Comparison of ENCODE assay signal across 14 cellular contexts in genomic region chr12:124515981-124516380, GRCh38. TPM values are rescaled to one million over a fixed set of nuclear protein-coding genes. Genes with fewer than 3 reads are reported as not detected.
DNase-seq lines count a peak whose midpoint lies in the region; ATAC-seq, FAIRE-seq and TF ChIP-seq lines count a peak whose summit lies in the region.
"Had no signal": no experiment of that assay in that cellular context is flagged by ENCODE, and none has a peak within 500 bp of the region (broad histone marks: within the 10 kb centered on the region; RNA-seq: fewer than 3 reads in every experiment).

No MANE protein-coding gene starts in this region.

- H3K27me3 ChIP-seq in AG04450 (ENCODE audit: control insufficient read depth, insufficient read depth, low read length): no peaks in the 10 kb centered on the region
- H3K27me3 ChIP-seq in astrocyte (ENCODE audit: insufficient read depth, low read length): no peaks in the 10 kb centered on the region
- no peaks in the 10 kb centered on the region for H3K27me3 ChIP-seq in right atrium auricular region
- H3K27me3 ChIP-seq in sigmoid colon: no peaks in the 10 kb centered on the region

- H3K4me1 ChIP-seq in astrocyte (ENCODE audit: insufficient read depth, low read length): peaks cover 90% of the 10 kb centered on the region
- peaks cover 6 to 99% of the 10 kb centered on the region in 2 donors for H3K4me1 ChIP-seq in right atrium auricular region
- peaks cover 0 to 98% (median 95%) of the 10 kb centered on the region in 4 donors for H3K4me1 ChIP-seq in sigmoid colon

- peaks cover 61% of the 10 kb centered on the region for H3K4me1 Mint-ChIP-seq in astrocyte (ENCODE audit: low read depth, unreplicated experiment)

- peaks cover 73% of the 10 kb centered on the region for H4K20me1 ChIP-seq in astrocyte (ENCODE audit: insufficient read depth, low read length)

- H3K36me3 Mint-ChIP-seq in astrocyte (ENCODE audit: low read depth, unreplicated experiment): peaks cover 6% of the 10 kb centered on the region
- H3K36me3 Mint-ChIP-seq: IgD-negative memory B cell had no signal

- intact Hi-C loops in sigmoid colon (cut with DNase I): loop anchor here (5.0 kb wide), 4 partner anchors 59 to 251 kb away; no protein-coding TSS in a partner anchor

- no peak overlapping the region for H3K4me3 ChIP-seq in AG04450 (ENCODE audit: low read depth, low read length)
- H3K4me3 ChIP-seq in astrocyte (ENCODE audit: insufficient read depth, low read depth, low read length): no peak overlapping the region
- H3K4me3 ChIP-seq in right atrium auricular region: peak overlapping the region in 1 of 2 donors; percentile 60
- H3K4me3 ChIP-seq in sigmoid colon: no peak overlapping the region

- POLR2A ChIA-PET in AG04450 (lab: Yijun Ruan, JAX): no interaction called here

- H3K9me3 Mint-ChIP-seq in astrocyte (ENCODE audit: unreplicated experiment): no peaks in the 10 kb centered on the region
- H3K9me3 Mint-ChIP-seq: IgD-negative memory B cell had no signal

- H3K27me3 Mint-ChIP-seq in astrocyte (ENCODE audit: low read depth, unreplicated experiment): no peaks in the 10 kb centered on the region
- H3K27me3 Mint-ChIP-seq: IgD-negative memory B cell had no signal

- H3K4me2 ChIP-seq in astrocyte (ENCODE audit: low read length): peak overlapping the region; percentile 90

- H3K9me3 ChIP-seq in AG04450 (ENCODE audit: control insufficient read depth, insufficient read depth, low read length): no peaks in the 10 kb centered on the region; the same call in 1 of the 2 replicates
- H3K9me3 ChIP-seq in astrocyte (ENCODE audit: insufficient read depth, low read depth, low read length): no peaks in the 10 kb centered on the region
- H3K9me3 ChIP-seq in right atrium auricular region: no peaks in the 10 kb centered on the region
- H3K9me3 ChIP-seq in sigmoid colon: no peaks in the 10 kb centered on the region

- peak overlapping the region; percentile 94 for H3K9ac ChIP-seq in astrocyte (ENCODE audit: low read length)

- WGBS in sigmoid colon, 2 donors: 86 to 90% methylated on average over 15 of the region's 15 CpGs

- no peak for TF ChIP-seq EP300 in sigmoid colon (IDR thresholded peaks at IDR 0.05)

- no peak for ATAC-seq in HG02610 (IDR thresholded peaks at IDR 0.05; ENCODE audit: unreplicated experiment)
- ATAC-seq: HCT116 had no signal

- H2AFZ ChIP-seq in astrocyte (ENCODE audit: low read depth, low read length): no peak overlapping the region

- CTCF ChIA-PET in AG04450 (lab: Charles Lee): no interaction called here

- H3K27ac Mint-ChIP-seq in astrocyte (ENCODE audit: unreplicated experiment): no peak overlapping the region

- peaks cover 77% of the 10 kb centered on the region for H3K79me2 ChIP-seq in astrocyte (ENCODE audit: insufficient read depth, low read length)

- DNase-seq in AG04450 (ENCODE audit: low read depth, low spot score): no peak
- no peak for DNase-seq in astrocyte (ENCODE audit: low read depth)
- DNase-seq in right atrium auricular region (ENCODE audit: low spot score): no peak
- DNase-seq in sigmoid colon: no peak
- DNase-seq in activated effector memory CD4-positive, alpha-beta T cell treated with anti-CD3 and anti-CD28 coated beads, Interleukin-2, amount 50 U/mL, for 16 hours: no peak
- no peak for DNase-seq in NCI-H1930 (lab: John Stamatoyannopoulos, UW)
- DNase-seq in NCI-H2227 (lab: John Stamatoyannopoulos, UW; ENCODE audit: unreplicated experiment): no peak
- DNase-seq: activated CD4-positive, alpha-beta T cell treated with anti-CD3 and anti-CD28 coated beads for 1 hour; mesendoderm; NCI-H1694 treated with DMSO at 0.1 percent for 48 hours; small intestine had no signal

- no peak for TF ChIP-seq POLR2A in sigmoid colon (IDR thresholded peaks at IDR 0.05)

- TF ChIP-seq CTCF in AG04450 (IDR thresholded peaks at IDR 0.05; ENCODE audit: low read depth, low read length): no peak
- TF ChIP-seq CTCF in astrocyte (IDR thresholded peaks at IDR 0.05; ENCODE audit: insufficient read depth, low read depth, low read length): no peak
- no peak for TF ChIP-seq CTCF in right atrium auricular region (IDR thresholded peaks at IDR 0.05)
- no peak for TF ChIP-seq CTCF in sigmoid colon (IDR thresholded peaks at IDR 0.05)

- FAIRE-seq in astrocyte (lab: Jason Lieb, UNC): no peak
- FAIRE-seq: small intestine had no signal

- H3K27ac ChIP-seq in AG04450 (ENCODE audit: low read depth, low read length) (peak overlapping the region; percentile 11), astrocyte (ENCODE audit: low read depth, low read length) (peak overlapping the region; percentile 98), right atrium auricular region (peak overlapping the region; percentile 95 to 97), sigmoid colon (peak overlapping the region; percentile 96 to 99 (median 98))

- H3K36me3 ChIP-seq in astrocyte (ENCODE audit: insufficient read depth, low read length) (peaks cover 5% of the 10 kb centered on the region), right atrium auricular region (no peaks in the 10 kb centered on the region), sigmoid colon (peaks cover 0 to 6% (median 0%) of the 10 kb centered on the region in 4 donors)

- no peak overlapping the region for H3K4me3 Mint-ChIP-seq in astrocyte (ENCODE audit: unreplicated experiment)
- H3K4me3 Mint-ChIP-seq: IgD-negative memory B cell had no signal

RNA-seq across cellular contexts. Expression of gene NCOR2, which starts 51.4 kb away (rescaled TPM):
- 3.3 and 8.0 TPM in 2 replicates for polyA plus RNA-seq in AG04450 (2011; rRNA removed)
- 15.4 and 16.5 TPM in 2 replicates for polyA minus RNA-seq in AG04450 (2011; rRNA and poly(A)+ RNA removed)
- total RNA-seq in astrocyte: 425 and 489 TPM in 2 replicates
- 100 to 1,000 TPM in 1 of 2 donors, 10 to 100 TPM in 1; 62.9 to 104 TPM for total RNA-seq in right atrium auricular region
- total RNA-seq in sigmoid colon: 100 to 1,000 TPM in 1 of 4 donors, 10 to 100 TPM in 3; 42.5 to 134 (median 73.5) TPM
- 10 to 100 TPM; 18.6 to 81.8 (median 24.7) TPM for polyA plus RNA-seq in sigmoid colon

Comparison
In these comparisons a context has a peak if more than half of its experiments do, and no peak if none do; other contexts are left out.
1. H3K27ac ChIP-seq: peak in every context shown above with its lines; median percentile 98 in astrocyte; 98 in sigmoid colon; 96 in right atrium auricular region; 11 in AG04450.